27 cellular contexts compared by ENCODE assay signal in genomic region chr3:173510565-173510964, GRCh38.
"Had no signal": no experiment of that assay in that cellular context is flagged by ENCODE, and none has a peak within 500 bp of the region (broad histone marks: within the 10 kb centered on the region; RNA-seq: fewer than 3 reads in every experiment).

No MANE protein-coding gene starts in this region.

- H3K36me3 ChIP-seq: breast epithelium had no signal

- H3K27me3 Mint-ChIP-seq: activated B cell treated with CpG ODN at 0.5 μM for 24 hours; activated CD4-positive, alpha-beta T cell treated with anti-CD3 and anti-CD28 coated beads, Interleukin-2, amount 10 ng/mL, durations not matched to agents 24 days and 14 days; activated CD8-positive, alpha-beta memory T cell treated with anti-CD3 and anti-CD28 coated beads, Interleukin-2, amount 10 ng/mL, durations not matched to agents 7 days and 5 days; activated naive CD4-positive, alpha-beta T cell treated with anti-CD3 and anti-CD28 coated beads, Interleukin-2, amount 50 U/mL, for 24 hours; activated T-cell treated with anti-CD3 and anti-CD28 coated beads, Interleukin-2, amount 50 U/mL, for 24 hours; IgD-negative memory B cell; T-cell had no signal

- H3K4me3 Mint-ChIP-seq: activated B cell treated with CpG ODN at 0.5 μM for 24 hours; activated CD4-positive, alpha-beta T cell treated with anti-CD3 and anti-CD28 coated beads, Interleukin-2, amount 10 ng/mL, durations not matched to agents 24 days and 14 days; activated CD8-positive, alpha-beta memory T cell treated with anti-CD3 and anti-CD28 coated beads, Interleukin-2, amount 10 ng/mL, durations not matched to agents 7 days and 5 days; activated naive CD4-positive, alpha-beta T cell treated with anti-CD3 and anti-CD28 coated beads, Interleukin-2, amount 50 U/mL, for 24 hours; activated T-cell treated with anti-CD3 and anti-CD28 coated beads, Interleukin-2, amount 50 U/mL, for 24 hours; activated T-helper 1 cell treated with anti-CD3 and anti-CD28 coated beads, Interleukin-12 subunit alpha, Interleukin-12 subunit beta, Interleukin-2, Interleukin-4 antibody, amounts not matched to agents 30 ng/mL and 10 ng/mL and 1 ng/mL, durations not matched to agents 14 hours and 24 hours and 36 hours; IgD-negative memory B cell; T-cell had no signal

- H3K27me3 ChIP-seq: breast epithelium had no signal

- H3K27ac Mint-ChIP-seq: activated B cell treated with CpG ODN at 0.5 μM for 24 hours; activated CD4-positive, alpha-beta T cell treated with anti-CD3 and anti-CD28 coated beads, Interleukin-2, amount 10 ng/mL, durations not matched to agents 24 days and 14 days; activated CD8-positive, alpha-beta memory T cell treated with anti-CD3 and anti-CD28 coated beads, Interleukin-2, amount 10 ng/mL, durations not matched to agents 7 days and 5 days; activated naive CD4-positive, alpha-beta T cell treated with anti-CD3 and anti-CD28 coated beads, Interleukin-2, amount 50 U/mL, for 24 hours; activated T-cell treated with anti-CD3 and anti-CD28 coated beads, Interleukin-2, amount 50 U/mL, for 24 hours; activated T-helper 1 cell treated with anti-CD3 and anti-CD28 coated beads, Interleukin-12 subunit alpha, Interleukin-12 subunit beta, Interleukin-2, Interleukin-4 antibody, amounts not matched to agents 30 ng/mL and 10 ng/mL and 1 ng/mL, durations not matched to agents 14 hours and 24 hours and 36 hours; IgD-negative memory B cell; T-cell had no signal

- ATAC-seq: activated CD8-positive, alpha-beta memory T cell treated with anti-CD3 and anti-CD28 coated beads, Interleukin-2, amount 10 ng/mL, durations not matched to agents 7 days and 5 days; PC-3; T-cell had no signal

- H3K36me3 Mint-ChIP-seq: activated CD8-positive, alpha-beta memory T cell treated with anti-CD3 and anti-CD28 coated beads, Interleukin-2, amount 10 ng/mL, durations not matched to agents 7 days and 5 days; activated naive CD4-positive, alpha-beta T cell treated with anti-CD3 and anti-CD28 coated beads, Interleukin-2, amount 50 U/mL, for 24 hours; IgD-negative memory B cell; T-cell had no signal

- H3K4me1 Mint-ChIP-seq: activated B cell treated with CpG ODN at 0.5 μM for 24 hours; activated CD4-positive, alpha-beta T cell treated with anti-CD3 and anti-CD28 coated beads, Interleukin-2, amount 10 ng/mL, durations not matched to agents 24 days and 14 days; activated CD8-positive, alpha-beta memory T cell treated with anti-CD3 and anti-CD28 coated beads, Interleukin-2, amount 10 ng/mL, durations not matched to agents 7 days and 5 days; activated naive CD4-positive, alpha-beta T cell treated with anti-CD3 and anti-CD28 coated beads, Interleukin-2, amount 50 U/mL, for 24 hours; IgD-negative memory B cell; T-cell had no signal

- H3K9me3 Mint-ChIP-seq: activated B cell treated with CpG ODN at 0.5 μM for 24 hours; activated CD4-positive, alpha-beta T cell treated with anti-CD3 and anti-CD28 coated beads, Interleukin-2, amount 10 ng/mL, durations not matched to agents 24 days and 14 days; activated naive CD4-positive, alpha-beta T cell treated with anti-CD3 and anti-CD28 coated beads, Interleukin-2, amount 50 U/mL, for 24 hours; activated T-cell treated with anti-CD3 and anti-CD28 coated beads, Interleukin-2, amount 50 U/mL, for 24 hours; activated T-helper 1 cell treated with anti-CD3 and anti-CD28 coated beads, Interleukin-12 subunit alpha, Interleukin-12 subunit beta, Interleukin-2, Interleukin-4 antibody, amounts not matched to agents 30 ng/mL and 10 ng/mL and 1 ng/mL, durations not matched to agents 14 hours and 24 hours and 36 hours had no signal

- H3K4me1 ChIP-seq: breast epithelium had no signal

- DNase-seq: activated B cell treated with CpG ODN at 0.5 μM for 24 hours; activated CD4-positive, alpha-beta T cell treated with anti-CD3 and anti-CD28 coated beads for 1 hour; activated CD4-positive, alpha-beta T cell treated with anti-CD3 and anti-CD28 coated beads, Interleukin-2, amount 10 ng/mL, durations not matched to agents 24 days and 14 days; activated CD4-positive, alpha-beta T cell treated with anti-CD3 and anti-CD28 coated beads, Interleukin-2, amount 50 U/mL, for 48 hours; activated CD8-positive, alpha-beta memory T cell treated with anti-CD3 and anti-CD28 coated beads, Interleukin-2, amount 10 ng/mL, durations not matched to agents 7 days and 5 days; activated effector memory CD4-positive, alpha-beta T cell treated with Interleukin-2 at 50 U/mL for 16 hours; activated naive CD4-positive, alpha-beta T cell; activated T-cell treated with anti-CD3 and anti-CD28 coated beads, Interleukin-2, amount 50 U/mL, for 24 hours; aorta; KG1; NCI-H1048; NCI-H1417 treated with DMSO at 0.1 percent for 48 hours; NCI-H1694 treated with DMSO at 0.1 percent for 48 hours; NCI-H2029 treated with DMSO at 0.1 percent for 48 hours; NCI-H510A; NCI-H526 treated with DMSO at 0.1 percent for 48 hours; NCI-H82; PC-3; SHP77 treated with DMSO at 0.1 percent for 48 hours; T-cell; T-helper 2 cell; T1000 had no signal

- H3K9me3 ChIP-seq: breast epithelium had no signal

- H3K27ac ChIP-seq: breast epithelium, SK-N-MC had no signal

- H3K4me3 ChIP-seq: breast epithelium, SK-N-MC had no signal
